In the genomic region with DNA sequence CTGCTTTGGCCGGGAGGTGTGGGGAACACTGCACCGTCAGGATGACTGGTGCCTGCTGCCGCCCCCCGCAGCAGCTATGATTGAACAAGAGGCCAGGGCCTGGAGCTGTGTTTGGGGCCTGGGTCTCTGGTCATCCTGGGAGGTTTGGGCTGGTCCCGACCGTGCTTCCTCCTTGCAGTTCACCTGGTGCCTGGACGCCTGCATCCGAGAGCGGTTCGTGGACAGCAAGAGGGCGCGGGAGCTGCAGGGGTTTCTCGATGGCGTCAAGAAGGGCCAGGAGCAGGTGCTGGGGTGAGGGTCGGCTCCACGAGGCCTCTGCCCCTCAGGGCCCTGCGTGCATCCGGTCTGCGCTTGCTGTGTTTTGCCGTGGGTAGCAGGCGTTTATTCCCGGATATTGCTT, we compare ENCODE assay signal across 31 cellular contexts. TPM values are rescaled to one million over a fixed set of nuclear protein-coding genes. Genes with fewer than 3 reads are reported as not detected.
"Had no signal": no experiment of that assay in that cellular context is flagged by ENCODE, and none has a peak within 500 bp of the region (broad histone marks: within the 10 kb centered on the region; RNA-seq: fewer than 3 reads in every experiment).

No MANE protein-coding gene starts in this region.

- H3K4me1 ChIP-seq: SJCRH30 had no signal

- H3K27me3 ChIP-seq: ascending aorta, cardiac muscle cell, MG63, Peyer's patch, SJCRH30 had no signal

- ATAC-seq: activated CD8-positive, alpha-beta T cell treated with anti-CD3 and anti-CD28 coated beads, Interleukin-2, amount 10 ng/mL, durations not matched to agents 7 days and 5 days; PC-3 had no signal

- H3K9me3 ChIP-seq: ascending aorta, MG63, Peyer's patch, SJCRH30 had no signal

- DNase-seq: activated CD4-positive, alpha-beta T cell treated with anti-CD3 and anti-CD28 coated beads, Interleukin-2, amount 10 ng/mL, durations not matched to agents 24 days and 14 days; activated CD4-positive, alpha-beta T cell treated with anti-CD3 and anti-CD28 coated beads, Interleukin-2, amount 50 U/mL, for 4 hours; activated CD8-positive, alpha-beta T cell treated with anti-CD3 and anti-CD28 coated beads, Interleukin-2, amount 10 ng/mL, durations not matched to agents 7 days and 5 days; activated gamma-delta T cell; activated naive CD4-positive, alpha-beta T cell treated with Interleukin-2 at 50 U/mL for 16 hours; activated naive CD8-positive, alpha-beta T cell treated with anti-CD3 and anti-CD28 coated beads, Interleukin-2, amount 10 ng/mL, durations not matched to agents 7 days and 5 days; activated T-cell treated with anti-CD3 and anti-CD28 coated beads, Interleukin-2, amount 50 U/mL, for 24 hours; amygdala; Kasumi-1; MG63; NCI-H1048; NCI-H1105 treated with DMSO at 0.1 percent for 48 hours; NCI-H1436; NCI-H1694; NCI-H1930; NCI-H510A; NCI-H526; NCI-H748 treated with DMSO at 0.1 percent for 48 hours; NK-92 treated with Interleukin-12 subunit alpha and Interleukin-12 subunit beta, amount 100 ng/mL, for 24 hours; PC-3; Peyer's patch; RPMI8226; SHP77; SJCRH30; T1000 had no signal

- H3K27ac ChIP-seq: ascending aorta, cardiac muscle cell, Peyer's patch, SJCRH30, SK-N-MC had no signal

- H3K4me3 ChIP-seq: ascending aorta, cardiac muscle cell, MG63, Peyer's patch, SJCRH30, SK-N-MC had no signal

RNA-seq across cellular contexts. Expression of gene STPG3, which starts 13.0 kb away (rescaled TPM):
- total RNA-seq: activated CD8-positive, alpha-beta T cell treated with anti-CD3 and anti-CD28 coated beads, Interleukin-2, amount 10 ng/mL, durations not matched to agents 7 days and 5 days; activated naive CD8-positive, alpha-beta T cell treated with anti-CD3 and anti-CD28 coated beads, Interleukin-2, amount 10 ng/mL, durations not matched to agents 7 days and 5 days; ascending aorta; PC-3; Peyer's patch; SJCRH30; T-helper 2 cell treated with Interferon-gamma antibody and Interleukin-4, amounts not matched to agents 100 ng/mL and 5 ng/mL, for 36 hours had no signal

RNA-seq across cellular contexts. Expression of gene SLC34A3, which starts 33.4 kb away (rescaled TPM):
- total RNA-seq: activated CD4-positive, alpha-beta T cell treated with anti-CD3 and anti-CD28 coated beads, Interleukin-2, amount 10 ng/mL, durations not matched to agents 24 days and 14 days; activated CD8-positive, alpha-beta T cell treated with anti-CD3 and anti-CD28 coated beads, Interleukin-2, amount 10 ng/mL, durations not matched to agents 7 days and 5 days; activated naive CD8-positive, alpha-beta T cell treated with anti-CD3 and anti-CD28 coated beads, Interleukin-2, amount 10 ng/mL, durations not matched to agents 7 days and 5 days; activated T-helper 2 cell treated with anti-CD3 and anti-CD28 coated beads, Interferon-gamma antibody, Interleukin-2, Interleukin-4, amounts not matched to agents 10 μg/mL and 5 μg/mL and 100 μg/mL, durations not matched to agents 14 hours and 24 hours and 36 hours; ascending aorta; cardiac muscle cell; T-helper 1 cell treated with Interleukin-12 subunit alpha and Interleukin-12 subunit beta and Interleukin-4 antibody, amounts not matched to agents 30 ng/mL and 1 ng/mL, for 36 hours; T-helper 2 cell treated with Interferon-gamma antibody and Interleukin-4, amounts not matched to agents 100 ng/mL and 5 ng/mL, for 36 hours had no signal
- polyA plus RNA-seq: cardiac muscle cell had no signal
